Comparison of ENCODE assay signal across 14 cellular contexts in the genomic region with DNA sequence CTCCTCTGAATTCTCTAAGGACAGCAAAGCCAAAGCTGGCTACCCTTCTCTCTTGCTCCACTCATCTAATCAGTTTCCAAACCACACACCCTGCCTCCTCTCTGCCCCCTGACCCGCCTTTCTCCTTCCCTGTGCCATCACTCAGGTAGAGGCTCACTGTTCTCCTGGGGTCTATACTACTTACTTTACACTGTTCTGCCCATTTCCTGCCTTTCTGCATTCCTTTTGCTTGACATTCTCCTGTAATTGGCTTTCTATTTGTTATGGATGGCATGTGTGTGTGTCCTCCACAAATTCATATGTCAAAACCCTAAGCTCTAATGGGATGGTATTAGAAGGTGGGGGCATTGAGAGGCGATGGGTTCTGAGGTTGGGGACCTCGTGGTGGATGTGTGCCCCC.
"Had no signal": no experiment of that assay in that cellular context is flagged by ENCODE, and none has a peak within 500 bp of the region (broad histone marks: within the 10 kb centered on the region; RNA-seq: fewer than 3 reads in every experiment).

No MANE protein-coding gene starts in this region.

- H3K4me3 ChIP-seq: cardiac muscle cell, dorsolateral prefrontal cortex, gastroesophageal sphincter, heart right ventricle, tibial nerve had no signal

- H3K27ac ChIP-seq: cardiac muscle cell, dorsolateral prefrontal cortex, gastroesophageal sphincter, heart right ventricle, tibial nerve had no signal

- H3K9me3 ChIP-seq: gastroesophageal sphincter, heart right ventricle, tibial nerve had no signal

- DNase-seq: activated CD4-positive, alpha-beta T cell treated with anti-CD3 and anti-CD28 coated beads, Interleukin-2, amount 10 ng/mL, durations not matched to agents 7 days and 5 days; activated CD4-positive, CD25-positive, alpha-beta regulatory T cell; activated naive CD4-positive, alpha-beta T cell treated with anti-CD3 and anti-CD28 coated beads, Interleukin-2, amount 10 ng/mL, durations not matched to agents 7 days and 5 days; dorsolateral prefrontal cortex; endodermal cell; heart right ventricle; naive thymus-derived CD8-positive, alpha-beta T cell; stimulated activated CD4-positive, alpha-beta T cell treated with anti-CD3 and anti-CD28 coated beads, Interleukin-4, amount 100 ng/mL, for 1 hour; stimulated activated naive B cell treated with anti-CD40 and anti-IgM and Interleukin-4, amounts not matched to agents 10 μg/mL and 1 μg/mL and 100 μg/mL, for 72 hours; substantia nigra had no signal

- H3K36me3 ChIP-seq: cardiac muscle cell, gastroesophageal sphincter, heart right ventricle, tibial nerve had no signal

- H3K27me3 ChIP-seq: cardiac muscle cell, dorsolateral prefrontal cortex, gastroesophageal sphincter, heart right ventricle, tibial nerve had no signal

- ATAC-seq: gastroesophageal sphincter; heart right ventricle; left lobe of liver; naive thymus-derived CD8-positive, alpha-beta T cell; stimulated activated naive B cell treated with anti-CD40 and anti-IgM and Interleukin-4, amounts not matched to agents 10 μg/mL and 1 μg/mL and 100 μg/mL, for 72 hours had no signal
